11 cellular contexts compared by ENCODE assay signal in the genomic region with DNA sequence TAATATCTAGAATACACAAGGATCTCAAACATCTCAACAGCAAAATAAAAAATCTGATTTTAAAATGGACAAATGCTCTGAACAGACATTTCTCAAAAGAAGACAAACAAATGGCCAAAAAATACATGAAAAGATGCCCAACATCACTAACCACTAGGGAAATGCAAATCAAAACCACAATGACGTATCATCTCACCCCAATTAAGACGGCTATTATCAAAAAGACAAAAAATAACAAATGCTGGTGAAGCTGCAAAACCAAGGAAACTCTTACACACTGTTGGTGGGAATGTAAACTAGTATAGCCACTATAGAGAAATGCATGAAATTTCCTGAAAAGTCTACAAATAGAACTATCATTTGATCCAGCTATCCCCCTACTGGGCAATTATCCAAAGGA.
"Had no signal": no experiment of that assay in that cellular context is flagged by ENCODE, and none has a peak within 500 bp of the region (broad histone marks: within the 10 kb centered on the region; RNA-seq: fewer than 3 reads in every experiment).

No MANE protein-coding gene starts in this region.

- H3K4me3 Mint-ChIP-seq: activated CD4-positive, alpha-beta T cell treated with anti-CD3 and anti-CD28 coated beads, Interleukin-2, amount 10 ng/mL, durations not matched to agents 7 days and 5 days; activated naive CD4-positive, alpha-beta T cell treated with anti-CD3 and anti-CD28 coated beads, Interleukin-2, amount 10 ng/mL, durations not matched to agents 7 days and 5 days had no signal

- ATAC-seq: heart left ventricle had no signal

- H3K27ac ChIP-seq: breast epithelium, esophagus squamous epithelium, heart left ventricle, parathyroid adenoma had no signal

- DNase-seq: activated CD4-positive, alpha-beta T cell treated with anti-CD3 and anti-CD28 coated beads, Interleukin-2, amount 10 ng/mL, durations not matched to agents 7 days and 5 days; activated CD8-positive, alpha-beta memory T cell treated with anti-CD3 and anti-CD28 coated beads for 24 hours; activated naive CD4-positive, alpha-beta T cell treated with anti-CD3 and anti-CD28 coated beads, Interleukin-2, amount 10 ng/mL, durations not matched to agents 7 days and 5 days; esophagus squamous epithelium; heart left ventricle; mesenchymal stem cell; retina; SK-N-SH; trophoblast cell had no signal

- H3K4me1 ChIP-seq: breast epithelium had no signal

- H3K27ac Mint-ChIP-seq: activated CD4-positive, alpha-beta T cell treated with anti-CD3 and anti-CD28 coated beads, Interleukin-2, amount 10 ng/mL, durations not matched to agents 7 days and 5 days; activated naive CD4-positive, alpha-beta T cell treated with anti-CD3 and anti-CD28 coated beads, Interleukin-2, amount 10 ng/mL, durations not matched to agents 7 days and 5 days had no signal

- H3K4me3 ChIP-seq: breast epithelium, esophagus squamous epithelium, heart left ventricle had no signal

- H3K36me3 ChIP-seq: breast epithelium, esophagus squamous epithelium, heart left ventricle had no signal

- H3K27me3 ChIP-seq: breast epithelium, esophagus squamous epithelium, heart left ventricle had no signal

- H3K27me3 Mint-ChIP-seq: activated CD4-positive, alpha-beta T cell treated with anti-CD3 and anti-CD28 coated beads, Interleukin-2, amount 10 ng/mL, durations not matched to agents 7 days and 5 days; activated naive CD4-positive, alpha-beta T cell treated with anti-CD3 and anti-CD28 coated beads, Interleukin-2, amount 10 ng/mL, durations not matched to agents 7 days and 5 days had no signal

- H3K9me3 ChIP-seq: breast epithelium, esophagus squamous epithelium, SK-N-SH had no signal
